19 cellular contexts compared by ENCODE assay signal in the genomic region with DNA sequence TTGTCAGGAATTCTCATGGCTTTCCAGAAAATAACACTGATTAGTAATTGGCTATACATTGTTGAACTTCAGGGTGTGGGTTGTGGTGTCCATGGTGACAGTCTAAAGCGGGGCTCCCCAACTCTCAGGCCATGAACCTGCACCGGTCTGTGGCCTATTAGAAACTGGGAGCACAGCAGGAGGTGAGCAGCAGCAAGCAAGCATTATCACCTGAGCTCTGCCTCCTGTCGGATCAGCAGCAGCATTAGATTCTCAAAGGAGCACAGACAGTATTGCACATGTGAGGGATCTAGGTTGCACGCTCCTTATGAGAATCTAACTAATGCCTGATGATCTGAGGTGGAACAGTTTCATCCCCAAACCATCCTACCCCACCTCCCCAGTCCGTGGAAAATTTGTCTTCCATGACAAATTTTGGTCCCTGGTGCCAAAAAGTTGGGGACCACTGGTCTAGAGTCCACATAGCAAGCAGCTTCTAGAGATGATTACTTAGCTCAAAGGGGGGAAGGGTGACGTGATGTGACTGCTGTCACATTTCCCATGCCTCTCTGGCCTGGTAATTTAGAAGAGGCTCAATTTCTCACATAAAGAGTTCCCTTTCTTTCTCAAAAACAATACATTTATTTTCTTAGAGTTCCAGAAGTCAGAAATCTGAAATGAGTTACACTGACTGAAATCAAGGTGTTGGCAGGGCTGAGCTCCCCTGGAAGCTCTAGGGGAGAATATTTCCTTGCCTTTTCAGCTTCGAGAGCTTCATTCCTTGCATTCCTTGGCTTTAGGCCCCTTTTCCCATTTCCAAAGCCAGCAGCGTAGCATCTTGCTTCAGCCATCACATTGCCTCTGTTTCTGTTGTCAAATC. TPM values are rescaled to one million over a fixed set of nuclear protein-coding genes. Genes with fewer than 3 reads are reported as not detected.
DNase-seq lines count a peak whose midpoint lies in the region; ATAC-seq and TF ChIP-seq lines count a peak whose summit lies in the region.
"Had no signal": no experiment of that assay in that cellular context is flagged by ENCODE, and none has a peak within 500 bp of the region (broad histone marks: within the 10 kb centered on the region; RNA-seq: fewer than 3 reads in every experiment).

No MANE protein-coding gene starts in this region.

- H2AK5ac ChIP-seq in neuronal stem cell (ENCODE audit: low read depth, low read length), result no peak overlapping the region

- ATAC-seq in GM21381 (IDR thresholded peaks at IDR 0.05; ENCODE audit: unreplicated experiment) (no peak), Right ventricle myocardium superior (ENCODE audit: poor library complexity) (no peak)
- ATAC-seq: activated CD8-positive, alpha-beta T cell treated with anti-CD3 and anti-CD28 coated beads for 36 hours; natural killer cell treated with Interleukin-12 subunit alpha and Interleukin-12 subunit beta and Interleukin-15 and Interleukin-18, amount 100 ng/mL, for 72 hours; psoas muscle; Right ventricle myocardium inferior had no signal

- H2BK120ac ChIP-seq in neuronal stem cell (ENCODE audit: low read depth, low read length), result no peak overlapping the region

- H3K4me1 ChIP-seq in neuronal stem cell (ENCODE audit: control insufficient read depth in 2 of 2, insufficient read depth in 1 of 2, low read depth in 1 of 2, low read length in 2 of 2), result peaks cover 2% of the 10 kb centered on the region in 2 donors
- H3K4me1 ChIP-seq: BLaER1 treated with 17β-estradiol and CSF1 and Interleukin-3, amounts not matched to agents 10 nM and 100 nM; psoas muscle; spleen; suprapubic skin had no signal

- H2AFZ ChIP-seq in neuronal stem cell (ENCODE audit: low read length), result peak overlapping the region; percentile 20

- peaks cover 0 to 5% of the 10 kb centered on the region in 2 donors for H3K9me3 ChIP-seq in neuronal stem cell (replicated peaks in 1 of 2; ENCODE audit: control insufficient read depth in 2 of 2, insufficient read depth in 1 of 2, low read depth in 1 of 2, low read length in 2 of 2)
- H3K9me3 ChIP-seq: suprapubic skin had no signal

- no peaks in the 10 kb centered on the region for H3K27me3 ChIP-seq in neuronal stem cell (ENCODE audit: control insufficient read depth in 3 of 3, insufficient read depth in 3 of 3, low read depth in 1 of 3, low read length in 3 of 3)
- H3K27me3 ChIP-seq: BLaER1 treated with 17β-estradiol and CSF1 and Interleukin-3, amounts not matched to agents 10 nM and 100 nM; dorsolateral prefrontal cortex; spleen; suprapubic skin had no signal

- WGBS in neuronal stem cell (ENCODE audit: extremely low coverage in 2 of 2, insufficient read length in 2 of 2, insufficient replicate concordance in 1 of 2), 2 donors, result no CpG with 5 or more reads among the region's 8 CpGs

- no peak overlapping the region for H3K4me2 ChIP-seq in neuronal stem cell (ENCODE audit: insufficient read depth, low read length, poor library complexity, severe bottlenecking)
- H3K4me2 ChIP-seq: BLaER1 treated with 17β-estradiol and CSF1 and Interleukin-3, amounts not matched to agents 10 nM and 100 nM had no signal

- H3K4me3 ChIP-seq in choroid plexus epithelial cell (ENCODE audit: low read depth, low read length) (no peak overlapping the region), neuronal stem cell (ENCODE audit: low read length in 2 of 2) (no peak overlapping the region)
- H3K4me3 ChIP-seq: BLaER1 treated with 17β-estradiol and CSF1 and Interleukin-3, amounts not matched to agents 10 nM and 100 nM; dorsolateral prefrontal cortex; psoas muscle; spleen; suprapubic skin had no signal

- no peak overlapping the region for H4K91ac ChIP-seq in neuronal stem cell (ENCODE audit: low read depth, low read length, poor library complexity)

- DNase-seq in EL (peak; percentile 13), M059J (ENCODE audit: low read depth) (peak; percentile 9), choroid plexus epithelial cell (ENCODE audit: low read depth) (peak; percentile 23), neuronal stem cell (ENCODE audit: low spot score) (no peak), Right ventricle myocardium superior (no peak)
- no peak for DNase-seq in activated naive CD4-positive, alpha-beta T cell (lab: John Stamatoyannopoulos, UW)
- DNase-seq: activated CD8-positive, alpha-beta T cell treated with anti-CD3 and anti-CD28 coated beads for 36 hours; activated T-cell treated with anti-CD3 and anti-CD28 coated beads, Interleukin-2, amount 50 U/mL, for 48 hours; dorsolateral prefrontal cortex; immature natural killer cell; NCI-H1930; psoas muscle; spleen; T-helper 1 cell had no signal

- H2BK15ac ChIP-seq in neuronal stem cell (ENCODE audit: low read length), result no peak overlapping the region

- H3K36me3 ChIP-seq in neuronal stem cell (replicated peaks in 1 of 2; ENCODE audit: control insufficient read depth in 2 of 2, insufficient read depth in 2 of 2, low read length in 2 of 2), result no peaks in the 10 kb centered on the region
- H3K36me3 ChIP-seq: spleen, suprapubic skin had no signal

- H2BK5ac ChIP-seq in neuronal stem cell (ENCODE audit: low read length), result no peak overlapping the region

- H2BK12ac ChIP-seq in neuronal stem cell (ENCODE audit: low read length), result no peak overlapping the region

- H3K27ac ChIP-seq in neuronal stem cell (replicated peaks; ENCODE audit: low read length), result no peak overlapping the region
- H3K27ac ChIP-seq: BLaER1 treated with 17β-estradiol and CSF1 and Interleukin-3, amounts not matched to agents 10 nM and 100 nM; dorsolateral prefrontal cortex; psoas muscle; spleen; suprapubic skin had no signal

- H3K4ac ChIP-seq in neuronal stem cell (ENCODE audit: low read length), result no peak overlapping the region

- no peaks in the 10 kb centered on the region for H3K79me1 ChIP-seq in neuronal stem cell (ENCODE audit: low read depth, low read length)

- intact Hi-C loops in Right ventricle myocardium superior (cut with DNase I), result no loop called here

- H3K23ac ChIP-seq in neuronal stem cell (ENCODE audit: low read depth, low read length, poor library complexity), result no peak overlapping the region

- TF ChIP-seq CTCF in choroid plexus epithelial cell (conservative IDR thresholded peaks at IDR 0.05; ENCODE audit: low read depth, low read length), result no peak

- no peak overlapping the region for H3K9ac ChIP-seq in neuronal stem cell (ENCODE audit: low read depth, low read length, poor library complexity)
- H3K9ac ChIP-seq: BLaER1 treated with 17β-estradiol and CSF1 and Interleukin-3, amounts not matched to agents 10 nM and 100 nM had no signal

- H3K18ac ChIP-seq in neuronal stem cell (ENCODE audit: low read length), result no peak overlapping the region

- no peak overlapping the region for H4K8ac ChIP-seq in neuronal stem cell (ENCODE audit: low read depth, low read length)

- H3K14ac ChIP-seq in neuronal stem cell (ENCODE audit: low read length), result no peak overlapping the region

RNA-seq across cellular contexts. Expression of a gene that starts 17.6 kb away (rescaled TPM):
- 5.3 and 7.0 TPM in 2 replicates for total RNA-seq in M059J (2014; rRNA removed; shearing (Covaris generic))
- 10.4 TPM for polyA plus RNA-seq in neuronal stem cell (2013, experiment 1 of 2)
- polyA plus RNA-seq in neuronal stem cell (2013, experiment 2 of 2), result 9.7 TPM
- total RNA-seq in Right ventricle myocardium superior, result 2.3 TPM

RNA-seq across cellular contexts. Expression of a gene that starts 47.7 kb away (rescaled TPM):
- total RNA-seq in M059J (2014; rRNA removed; shearing (Covaris generic)), result not detected in 2 replicates
- polyA plus RNA-seq in neuronal stem cell (2013, experiment 1 of 2), result 0.15 TPM
- polyA plus RNA-seq in neuronal stem cell (2013, experiment 2 of 2), result 0.12 TPM
- total RNA-seq in Right ventricle myocardium superior, result not detected
- polyA plus RNA-seq: immature natural killer cell had no signal

Comparison
In these comparisons a context has a peak if more than half of its experiments do, and no peak if none do; other contexts are left out.
1. DNase-seq: peak in EL (single experiment), M059J (single experiment) and choroid plexus epithelial cell (single experiment); none in neuronal stem cell (single experiment), Right ventricle myocardium superior (single experiment) and activated naive CD4-positive, alpha-beta T cell (0 of 4).